26 cellular contexts compared by ENCODE assay signal in the genomic region with DNA sequence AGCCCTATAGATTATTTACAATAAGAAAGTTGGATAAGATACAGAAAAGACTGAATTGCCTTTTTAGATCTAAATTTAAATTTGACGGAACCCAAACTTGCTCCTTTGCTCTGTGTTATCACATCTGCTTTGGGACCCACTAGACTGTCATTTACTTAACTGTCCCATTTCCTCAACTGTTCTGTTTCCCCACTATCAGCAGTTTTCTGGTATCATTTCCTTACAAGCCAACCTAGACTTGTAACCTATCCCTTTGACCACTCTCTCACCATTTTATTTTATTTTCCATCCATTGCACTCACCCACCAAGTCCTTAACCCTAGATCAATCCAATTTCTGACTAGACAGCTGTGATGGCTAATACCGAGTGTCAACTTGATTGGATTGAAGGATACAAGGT. TPM values are rescaled to one million over a fixed set of nuclear protein-coding genes. Genes with fewer than 3 reads are reported as not detected.
"Had no signal": no experiment of that assay in that cellular context is flagged by ENCODE, and none has a peak within 500 bp of the region (broad histone marks: within the 10 kb centered on the region; RNA-seq: fewer than 3 reads in every experiment).

No MANE protein-coding gene starts in this region.

- H3K4me3 ChIP-seq: colonic mucosa, hepatocyte, left ventricle myocardium inferior, lower lobe of right lung, psoas muscle, spleen, stomach, thoracic aorta, transverse colon had no signal

- H3K27me3 ChIP-seq: colonic mucosa, foreskin keratinocyte, hepatocyte, neutrophil, stomach, transverse colon had no signal

- H3K9me3 Mint-ChIP-seq: nephron; stimulated activated memory B cell treated with anti-CD40 and anti-IgM and Interleukin-4, amounts not matched to agents 10 μg/mL and 1 μg/mL and 100 μg/mL, for 72 hours had no signal

- H3K4me1 Mint-ChIP-seq: stimulated activated memory B cell treated with anti-CD40 and anti-IgM and Interleukin-4, amounts not matched to agents 10 μg/mL and 1 μg/mL and 100 μg/mL, for 72 hours had no signal

- H3K36me3 ChIP-seq: colonic mucosa, left ventricle myocardium inferior, lower lobe of right lung, neutrophil, spleen, stomach, thoracic aorta, transverse colon had no signal

- H3K9me3 ChIP-seq: colonic mucosa, left ventricle myocardium inferior, lower lobe of right lung, neutrophil, psoas muscle, spleen, stomach, thoracic aorta, transverse colon had no signal

- H3K36me3 Mint-ChIP-seq: stimulated activated memory B cell treated with anti-CD40 and anti-IgM and Interleukin-4, amounts not matched to agents 10 μg/mL and 1 μg/mL and 100 μg/mL, for 72 hours had no signal

- ATAC-seq: foreskin keratinocyte; left cardiac atrium; lower lobe of right lung; psoas muscle; sciatic nerve; stimulated activated memory B cell treated with anti-CD40 and anti-IgM and Interleukin-4, amounts not matched to agents 10 μg/mL and 1 μg/mL and 100 μg/mL, for 72 hours had no signal

- H3K27ac Mint-ChIP-seq: nephron; stimulated activated memory B cell treated with anti-CD40 and anti-IgM and Interleukin-4, amounts not matched to agents 10 μg/mL and 1 μg/mL and 100 μg/mL, for 72 hours had no signal

- H3K27ac ChIP-seq: colonic mucosa, foreskin keratinocyte, hepatocyte, left ventricle myocardium inferior, lower lobe of right lung, neutrophil, psoas muscle, spleen, stomach, thoracic aorta, transverse colon had no signal

- H3K4me1 ChIP-seq: colonic mucosa, foreskin keratinocyte, left ventricle myocardium inferior, psoas muscle, spleen had no signal

- H3K79me2 ChIP-seq: hepatocyte had no signal

- H3K4me2 ChIP-seq: hepatocyte had no signal

- DNase-seq: colonic mucosa; dermis blood vessel endothelial cell; foreskin keratinocyte; kidney; left cardiac atrium; left ventricle myocardium inferior; lower lobe of right lung; mesenchymal stem cell; midbrain; psoas muscle; retina; spleen; stimulated activated CD4-positive, alpha-beta T cell treated with anti-CD3 and anti-CD28 coated beads, Interleukin-15, amount 100 ng/mL, for 24 hours; stimulated activated CD4-positive, alpha-beta T cell treated with anti-CD3 and anti-CD28 coated beads, Interleukin-1b, Interleukin-23, amount 100 ng/mL, for 48 hours; stimulated activated CD4-positive, alpha-beta T cell treated with anti-CD3 and anti-CD28 coated beads, Interleukin-4, amount 100 ng/mL, for 24 hours; stomach; substantia nigra; transverse colon had no signal

- H2AFZ ChIP-seq: hepatocyte had no signal

- H3K4me3 Mint-ChIP-seq: nephron; stimulated activated memory B cell treated with anti-CD40 and anti-IgM and Interleukin-4, amounts not matched to agents 10 μg/mL and 1 μg/mL and 100 μg/mL, for 72 hours had no signal

RNA-seq across cellular contexts. Expression of gene CD28, which starts 38.6 kb away (rescaled TPM):
- total RNA-seq: epithelial cell of proximal tubule, foreskin keratinocyte, hepatocyte, osteoblast had no signal
- polyA plus RNA-seq: foreskin keratinocyte, hepatocyte had no signal
